Comparison of ENCODE assay signal across 8 cellular contexts in the genomic region with DNA sequence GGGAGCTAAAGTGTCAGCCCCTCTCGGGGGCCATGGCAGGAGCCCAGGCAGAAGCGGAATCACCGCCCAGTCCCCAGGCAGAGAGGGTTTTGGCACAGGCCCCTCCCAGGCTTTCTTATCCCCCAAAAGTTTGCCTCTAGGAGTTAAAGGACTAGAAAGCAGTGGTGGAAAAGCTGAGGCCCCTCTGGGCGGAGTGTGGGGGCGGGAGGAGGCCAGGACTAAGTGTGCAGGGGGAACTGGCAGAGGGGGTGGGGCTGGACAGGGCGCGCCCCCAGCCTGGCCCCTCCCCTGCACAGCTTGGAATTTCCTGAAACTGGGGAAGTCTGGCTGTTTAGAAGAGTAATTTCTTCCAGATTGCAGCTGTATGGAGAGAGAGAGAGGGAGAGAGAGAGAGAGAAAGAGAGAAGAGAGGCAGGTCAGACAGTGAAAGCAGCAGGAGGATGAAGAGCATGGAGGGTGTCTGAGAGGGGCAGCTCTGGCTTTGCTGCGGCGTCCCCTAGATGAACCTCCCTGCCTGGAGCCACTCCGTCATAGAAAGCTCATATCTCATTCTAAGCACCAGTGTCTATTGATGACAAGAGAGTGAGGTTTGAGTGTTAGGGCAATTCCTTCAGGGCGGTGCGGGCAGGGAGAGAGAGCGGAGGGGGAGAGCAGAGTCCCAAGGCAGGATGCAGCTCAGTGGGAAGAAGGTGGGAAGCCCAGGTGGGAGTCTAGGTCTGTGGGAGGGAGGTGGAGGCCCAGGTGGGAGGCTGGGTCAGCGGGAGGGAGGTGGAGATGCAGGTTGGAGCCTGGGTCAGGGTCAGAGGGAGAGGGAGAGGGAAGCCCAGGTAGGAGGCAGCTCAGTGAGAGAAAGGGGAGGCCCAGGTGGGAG. TPM values are rescaled to one million over a fixed set of nuclear protein-coding genes. Genes with fewer than 3 reads are reported as not detected.
DNase-seq lines count a peak whose midpoint lies in the region; ATAC-seq and TF ChIP-seq lines count a peak whose summit lies in the region.

A gene with protein sequence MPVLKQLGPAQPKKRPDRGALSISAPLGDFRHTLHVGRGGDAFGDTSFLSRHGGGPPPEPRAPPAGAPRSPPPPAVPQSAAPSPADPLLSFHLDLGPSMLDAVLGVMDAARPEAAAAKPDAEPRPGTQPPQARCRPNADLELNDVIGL (minus strand): TSS at position 226 of the 871 bp plus-strand sequence. CDS start 7,749 bp downstream, outside the sequence.

- no peaks in the 10 kb centered on the region for H3K36me3 Mint-ChIP-seq in CD4-positive, alpha-beta T cell (ENCODE audit: low read depth)
- no peaks in the 10 kb centered on the region for H3K36me3 Mint-ChIP-seq in naive thymus-derived CD4-positive, alpha-beta T cell

- peaks cover 5% of the 10 kb centered on the region for H3K4me1 Mint-ChIP-seq in CD4-positive, alpha-beta T cell (ENCODE audit: low read depth)
- peaks cover 7 to 19% (median 14%) of the 10 kb centered on the region in 7 donors for H3K4me1 Mint-ChIP-seq in naive thymus-derived CD4-positive, alpha-beta T cell

- peak; percentile 55 for ATAC-seq in CD4-positive, alpha-beta T cell (ENCODE audit: poor library complexity)
- peak; percentile 37 for ATAC-seq in naive thymus-derived CD4-positive, alpha-beta T cell
- ATAC-seq in GM21737 (IDR thresholded peaks at IDR 0.05; ENCODE audit: unreplicated experiment) (no peak), HG03442 (IDR thresholded peaks at IDR 0.05; ENCODE audit: unreplicated experiment) (no peak)

- intact Hi-C loops in CD4-positive, alpha-beta T cell (cut with DNase I, micrococcal nuclease), result no loop called here
- intact Hi-C loops in esophagus squamous epithelium (cut with DNase I), result no loop called here
- intact Hi-C loops in naive thymus-derived CD4-positive, alpha-beta T cell (cut with micrococcal nuclease), result no loop called here

- no peak for DNase-seq in CD4-positive, alpha-beta T cell
- peak; percentile 26 for DNase-seq in RPMI8226
- no peak for DNase-seq in esophagus squamous epithelium (lab: John Stamatoyannopoulos, UW)
- DNase-seq in naive thymus-derived CD4-positive, alpha-beta T cell, result no peak
- DNase-seq in Kasumi-1 (lab: John Stamatoyannopoulos, UW), result no peak
- DNase-seq in germinal center (ENCODE audit: low spot score), result no peak

- peaks cover 43% of the 10 kb centered on the region for H3K27me3 ChIP-seq in CD4-positive, alpha-beta T cell (ENCODE audit: control insufficient read depth, insufficient read depth, low read length)
- H3K27me3 ChIP-seq in esophagus squamous epithelium, result peaks cover 0 to 46% (median 0%) of the 10 kb centered on the region in 4 donors
- peaks cover 0 to 4% of the 10 kb centered on the region in 2 donors for H3K27me3 ChIP-seq in naive thymus-derived CD4-positive, alpha-beta T cell (ENCODE audit: control insufficient read depth in 2 of 2, insufficient read depth in 2 of 2, low read length in 2 of 2)

- peaks cover 18 to 50% (median 26%) of the 10 kb centered on the region in 3 donors for H3K4me1 ChIP-seq in esophagus squamous epithelium
- H3K4me1 ChIP-seq in naive thymus-derived CD4-positive, alpha-beta T cell (ENCODE audit: control insufficient read depth in 2 of 2, insufficient read depth in 2 of 2, low read length in 2 of 2), result no peaks in the 10 kb centered on the region

- H3K4me3 ChIP-seq in esophagus squamous epithelium, result peak within 1 kb of the TSS; percentile 12 to 64 (median 46)
- H3K4me3 ChIP-seq in naive thymus-derived CD4-positive, alpha-beta T cell (ENCODE audit: low read length), result no peak within 1 kb of the TSS

- no peaks in the 10 kb centered on the region for H3K9me3 ChIP-seq in CD4-positive, alpha-beta T cell (ENCODE audit: control insufficient read depth, low read length)
- no peaks in the 10 kb centered on the region for H3K9me3 ChIP-seq in esophagus squamous epithelium
- H3K9me3 ChIP-seq in naive thymus-derived CD4-positive, alpha-beta T cell (ENCODE audit: control insufficient read depth in 2 of 3, low read length in 3 of 3), result no peaks in the 10 kb centered on the region

- 7 to 20% methylated on average over 7 to 12 of the region's 14 CpGs for WGBS in esophagus squamous epithelium, 2 donors

- no peaks in the 10 kb centered on the region for H3K36me3 ChIP-seq in esophagus squamous epithelium
- H3K36me3 ChIP-seq in naive thymus-derived CD4-positive, alpha-beta T cell (ENCODE audit: control insufficient read depth in 2 of 3, insufficient read depth in 3 of 3, low read length in 3 of 3), result no peaks in the 10 kb centered on the region

- TF ChIP-seq CTCF in CD4-positive, alpha-beta T cell (IDR thresholded peaks at IDR 0.05), result no peak
- TF ChIP-seq CTCF in esophagus squamous epithelium (IDR thresholded peaks at IDR 0.05), result no peak

- peak in 1 of 4 donors; percentile 68 for TF ChIP-seq POLR2A in esophagus squamous epithelium (IDR thresholded peaks at IDR 0.05)

- peak within 1 kb of the TSS; percentile 57 for H3K4me3 Mint-ChIP-seq in CD4-positive, alpha-beta T cell
- peak within 1 kb of the TSS in 2 of 10 donors; percentile 5 to 35 for H3K4me3 Mint-ChIP-seq in naive thymus-derived CD4-positive, alpha-beta T cell

- POLR2A ChIA-PET in CD4-positive, alpha-beta T cell (lab: Charles Lee), result interaction anchor here (1.2 kb wide), 2 partner anchors 10 to 25 kb away, joined by 3 to 5 read pairs; partner anchors contain the start of genes LENG8 and LENG9
- POLR2A ChIA-PET in naive thymus-derived CD4-positive, alpha-beta T cell (lab: Charles Lee), result interaction anchor here (0.6 kb wide), 1 partner anchor 412 kb away, joined by 3 read pairs; no protein-coding TSS in a partner anchor

- no peak within 1 kb of the TSS for H3K27ac Mint-ChIP-seq in CD4-positive, alpha-beta T cell
- H3K27ac Mint-ChIP-seq in naive thymus-derived CD4-positive, alpha-beta T cell, result peak within 1 kb of the TSS in 1 of 9 donors; percentile 57

- peaks cover 57% of the 10 kb centered on the region for H3K27me3 Mint-ChIP-seq in CD4-positive, alpha-beta T cell
- H3K27me3 Mint-ChIP-seq in naive thymus-derived CD4-positive, alpha-beta T cell, result peaks cover 41 to 66% (median 59%) of the 10 kb centered on the region in 5 donors

- H3K27ac ChIP-seq in CD4-positive, alpha-beta T cell (ENCODE audit: low read depth, low read length), result no peak within 1 kb of the TSS
- H3K27ac ChIP-seq in esophagus squamous epithelium, result peak within 1 kb of the TSS; percentile 59 to 87 (median 82)
- no peak within 1 kb of the TSS for H3K27ac ChIP-seq in naive thymus-derived CD4-positive, alpha-beta T cell (ENCODE audit: low read depth, low read length)

- CTCF ChIA-PET in CD4-positive, alpha-beta T cell (lab: Charles Lee), result no interaction called here
- CTCF ChIA-PET in naive thymus-derived CD4-positive, alpha-beta T cell (lab: Charles Lee), result interaction anchor here (0.5 kb wide), 1 partner anchor 226 kb away, joined by 3 read pairs; no protein-coding TSS in a partner anchor

- H3K9me3 Mint-ChIP-seq in CD4-positive, alpha-beta T cell, result no peaks in the 10 kb centered on the region
- peaks cover 0 to 3% (median 0%) of the 10 kb centered on the region in 11 donors for H3K9me3 Mint-ChIP-seq in naive thymus-derived CD4-positive, alpha-beta T cell

RNA-seq across cellular contexts. Expression of the gene that starts here (rescaled TPM):
- total RNA-seq in CD4-positive, alpha-beta T cell, result not detected
- 10 to 100 TPM in 2 of 4 donors, 1 to 10 TPM in 2; 6.0 to 39.4 (median 9.8) TPM for total RNA-seq in esophagus squamous epithelium
- not detected for total RNA-seq in naive thymus-derived CD4-positive, alpha-beta T cell
- polyA plus RNA-seq in naive thymus-derived CD4-positive, alpha-beta T cell, result not detected

Comparison
In these comparisons a context has a peak if more than half of its experiments do, and no peak if none do; other contexts are left out.
1. RNA of the gene that starts here (total RNA-seq): 6.0 to 39.4 TPM in esophagus squamous epithelium; not detected in CD4-positive, alpha-beta T cell and not detected in naive thymus-derived CD4-positive, alpha-beta T cell; every median in the first group is over 4 times any median in the second.
2. Peak in ATAC-seq in CD4-positive, alpha-beta T cell; RNA of the gene not detected or under 1 TPM.
3. Peak in ATAC-seq in naive thymus-derived CD4-positive, alpha-beta T cell; RNA of the gene not detected or under 1 TPM.
4. H3K27ac ChIP-seq: peak in esophagus squamous epithelium (4 of 4); none in CD4-positive, alpha-beta T cell (single experiment) and naive thymus-derived CD4-positive, alpha-beta T cell (single experiment).